In the genomic region with DNA sequence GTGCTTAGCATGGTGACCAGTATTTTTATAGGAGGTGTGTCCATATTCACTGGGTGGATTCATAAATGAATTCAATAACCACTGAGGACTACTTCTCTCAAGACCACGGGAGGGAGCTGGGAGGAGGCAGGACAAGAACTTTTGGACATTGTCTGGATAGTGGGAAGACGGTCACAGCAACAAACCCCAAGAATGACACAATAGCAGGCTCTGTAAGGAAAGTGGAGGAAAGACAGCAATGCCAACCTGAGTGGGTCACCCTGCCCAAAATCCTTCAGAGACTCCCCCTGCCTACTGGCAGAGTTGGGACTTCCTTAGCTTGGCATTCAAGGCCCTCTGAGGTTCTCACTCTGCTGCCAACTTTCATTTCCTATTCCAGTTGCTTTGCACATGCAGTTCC, we compare ENCODE assay signal across 28 cellular contexts. TPM values are rescaled to one million over a fixed set of nuclear protein-coding genes. Genes with fewer than 3 reads are reported as not detected.
"Had no signal": no experiment of that assay in that cellular context is flagged by ENCODE, and none has a peak within 500 bp of the region (broad histone marks: within the 10 kb centered on the region; RNA-seq: fewer than 3 reads in every experiment).

No MANE protein-coding gene starts in this region.

- FAIRE-seq: endothelial cell of umbilical vein, kidney had no signal

- H3K4me3 ChIP-seq: colonic mucosa, esophagus muscularis mucosa, gastroesophageal sphincter, heart left ventricle, hepatocyte, lung, prostate gland, right atrium auricular region, smooth muscle cell, stomach, thyroid gland had no signal

- H3K79me2 ChIP-seq: hepatocyte had no signal

- H3K27me3 ChIP-seq: colonic mucosa, hepatocyte, neutrophil, right atrium auricular region, thyroid gland had no signal

- H3K27ac ChIP-seq: colonic mucosa, esophagus muscularis mucosa, foreskin keratinocyte, gastroesophageal sphincter, heart left ventricle, hepatocyte, neutrophil, right atrium auricular region, thyroid gland had no signal

- H3K36me3 ChIP-seq: colonic mucosa, esophagus muscularis mucosa, gastroesophageal sphincter, heart left ventricle, neutrophil, prostate gland, right atrium auricular region, stomach, thyroid gland had no signal

- H3K9me3 ChIP-seq: colonic mucosa, esophagus muscularis mucosa, gastroesophageal sphincter, heart left ventricle, neutrophil, prostate gland, right atrium auricular region, stomach, thyroid gland had no signal

- ATAC-seq: foreskin keratinocyte, gastroesophageal sphincter, left lobe of liver, natural killer cell had no signal

- H2AFZ ChIP-seq: hepatocyte had no signal

- DNase-seq: colonic mucosa; effector CD8-positive, alpha-beta T cell; endodermal cell; foreskin keratinocyte; heart left ventricle; kidney; natural killer cell; stimulated activated CD4-positive, alpha-beta T cell treated with anti-CD3 and anti-CD28 coated beads, Interleukin-12 subunit alpha, Interleukin-12 subunit beta, amount 100 ng/mL, for 4 hours; stimulated activated CD4-positive, alpha-beta T cell treated with anti-CD3 and anti-CD28 coated beads, Interleukin-1b, Interleukin-23, amount 100 ng/mL, for 48 hours; stimulated activated CD4-positive, alpha-beta T cell treated with anti-CD3 and anti-CD28 coated beads, Interleukin-4, amount 100 ng/mL, for 1 hour; stimulated activated CD8-positive, alpha-beta memory T cell treated with anti-CD3 and anti-CD28 coated beads, Interleukin-4, amount 100 ng/mL, for 48 hours; stimulated activated naive CD4-positive, alpha-beta T cell; stomach; thyroid gland; trophoblast cell had no signal

- H3K4me2 ChIP-seq: hepatocyte, smooth muscle cell had no signal

- H3K4me1 ChIP-seq: colonic mucosa, foreskin keratinocyte, gastroesophageal sphincter, prostate gland, stomach had no signal

RNA-seq across cellular contexts. Expression of a gene that starts 42.0 kb away (rescaled TPM):
- total RNA-seq: endothelial cell of umbilical vein, foreskin keratinocyte, left lobe of liver, mononuclear cell, natural killer cell, neural crest cell, temporal lobe had no signal
- polyA plus RNA-seq: endothelial cell of umbilical vein, foreskin keratinocyte had no signal
